In the genomic region with DNA sequence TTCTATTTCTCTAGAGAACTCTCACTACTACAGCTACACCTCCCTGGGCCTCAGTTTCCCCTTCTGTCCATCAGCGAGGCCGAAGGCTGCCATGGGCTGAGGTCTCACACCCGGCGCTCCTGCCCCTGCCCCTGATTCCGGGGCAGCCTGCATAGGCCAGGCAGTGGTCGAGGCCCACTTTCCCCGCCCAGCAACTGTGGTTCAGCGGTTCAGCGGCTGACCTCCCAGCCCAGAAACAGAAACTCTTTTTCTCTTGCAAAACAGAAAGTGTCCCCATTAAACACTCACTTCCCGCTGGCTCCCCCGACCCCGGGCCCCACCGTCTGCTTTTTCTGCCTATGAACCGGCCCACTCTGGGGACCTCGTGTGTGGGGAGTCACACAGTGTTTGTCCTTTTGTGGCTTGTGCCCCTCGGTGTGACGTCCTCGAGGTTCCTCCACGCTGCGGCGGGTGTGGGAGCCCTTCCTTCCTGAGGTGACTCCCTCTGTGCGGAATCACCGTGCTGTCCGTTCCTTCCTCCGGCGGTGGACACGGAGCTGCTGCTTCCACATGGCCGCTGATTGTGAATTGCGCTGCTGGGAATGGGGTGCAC, we compare ENCODE assay signal across 1 cellular context.
A peak's percentile ranks its signal among the peaks of the same experiment; 100 is the strongest.
TF ChIP-seq lines count a peak whose summit lies in the region.

No MANE protein-coding gene starts in this region.

TF ChIP-seq in GM12878, 131 proteins besides CTCF, POLR2A, EP300 and RAD21 (continued from another document and continues in another):
- TF ChIP-seq GATAD2B (conservative IDR thresholded peaks at IDR 0.05; ENCODE audit: low read depth) (peak; percentile 77; the same call in 1 of the 2 replicates), CEBPB (IDR thresholded peaks at IDR 0.05; ENCODE audit: borderline replicate concordance in 1 of 2, low read depth in 2 of 2, low read length in 2 of 2) (no peak), CBX5 (IDR thresholded peaks at IDR 0.05; ENCODE audit: low read depth) (no peak), CREB1 (IDR thresholded peaks at IDR 0.05; ENCODE audit: low read depth) (peak; percentile 21; the same call in 1 of the 2 replicates), POLR2AphosphoS2 (IDR thresholded peaks at IDR 0.05; ENCODE audit: low read depth, low read length) (no peak), CHD1 (IDR thresholded peaks at IDR 0.05; ENCODE audit: low read depth, low read length) (no peak), MYB (IDR thresholded peaks at IDR 0.05; ENCODE audit: borderline replicate concordance, low read depth, low read length) (no peak), KAT2A (conservative IDR thresholded peaks at IDR 0.05; ENCODE audit: control insufficient read depth, low read depth, low read length) (no peak), NFIC (IDR thresholded peaks at IDR 0.05; ENCODE audit: low read depth, low read length) (no peak), BMI1 (IDR thresholded peaks at IDR 0.05; ENCODE audit: borderline replicate concordance) (no peak), HDGF (IDR thresholded peaks at IDR 0.05) (no peak), EZH2 (IDR thresholded peaks at IDR 0.05; ENCODE audit: borderline replicate concordance, control insufficient read depth, low read depth, low read length) (no peak), SMARCA5 (IDR thresholded peaks at IDR 0.05) (peak; percentile 39; the same call in 1 of the 2 replicates), RB1 (IDR thresholded peaks at IDR 0.05; ENCODE audit: borderline replicate concordance) (no peak; the same call in 1 of the 2 replicates)
- TF ChIP-seq, protein P1, sequence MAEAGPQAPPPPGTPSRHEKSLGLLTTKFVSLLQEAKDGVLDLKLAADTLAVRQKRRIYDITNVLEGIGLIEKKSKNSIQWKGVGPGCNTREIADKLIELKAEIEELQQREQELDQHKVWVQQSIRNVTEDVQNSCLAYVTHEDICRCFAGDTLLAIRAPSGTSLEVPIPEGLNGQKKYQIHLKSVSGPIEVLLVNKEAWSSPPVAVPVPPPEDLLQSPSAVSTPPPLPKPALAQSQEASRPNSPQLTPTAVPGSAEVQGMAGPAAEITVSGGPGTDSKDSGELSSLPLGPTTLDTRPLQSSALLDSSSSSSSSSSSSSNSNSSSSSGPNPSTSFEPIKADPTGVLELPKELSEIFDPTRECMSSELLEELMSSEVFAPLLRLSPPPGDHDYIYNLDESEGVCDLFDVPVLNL (IDR thresholded peaks at IDR 0.05; ENCODE audit: low read depth, low read length), result no peak
- TF ChIP-seq, protein P2, sequence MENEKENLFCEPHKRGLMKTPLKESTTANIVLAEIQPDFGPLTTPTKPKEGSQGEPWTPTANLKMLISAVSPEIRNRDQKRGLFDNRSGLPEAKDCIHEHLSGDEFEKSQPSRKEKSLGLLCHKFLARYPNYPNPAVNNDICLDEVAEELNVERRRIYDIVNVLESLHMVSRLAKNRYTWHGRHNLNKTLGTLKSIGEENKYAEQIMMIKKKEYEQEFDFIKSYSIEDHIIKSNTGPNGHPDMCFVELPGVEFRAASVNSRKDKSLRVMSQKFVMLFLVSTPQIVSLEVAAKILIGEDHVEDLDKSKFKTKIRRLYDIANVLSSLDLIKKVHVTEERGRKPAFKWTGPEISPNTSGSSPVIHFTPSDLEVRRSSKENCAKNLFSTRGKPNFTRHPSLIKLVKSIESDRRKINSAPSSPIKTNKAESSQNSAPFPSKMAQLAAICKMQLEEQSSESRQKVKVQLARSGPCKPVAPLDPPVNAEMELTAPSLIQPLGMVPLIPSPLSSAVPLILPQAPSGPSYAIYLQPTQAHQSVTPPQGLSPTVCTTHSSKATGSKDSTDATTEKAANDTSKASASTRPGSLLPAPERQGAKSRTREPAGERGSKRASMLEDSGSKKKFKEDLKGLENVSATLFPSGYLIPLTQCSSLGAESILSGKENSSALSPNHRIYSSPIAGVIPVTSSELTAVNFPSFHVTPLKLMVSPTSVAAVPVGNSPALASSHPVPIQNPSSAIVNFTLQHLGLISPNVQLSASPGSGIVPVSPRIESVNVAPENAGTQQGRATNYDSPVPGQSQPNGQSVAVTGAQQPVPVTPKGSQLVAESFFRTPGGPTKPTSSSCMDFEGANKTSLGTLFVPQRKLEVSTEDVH (IDR thresholded peaks at IDR 0.05; ENCODE audit: low read depth, partially characterized antibody), result no peak
- TF ChIP-seq, protein P3, sequence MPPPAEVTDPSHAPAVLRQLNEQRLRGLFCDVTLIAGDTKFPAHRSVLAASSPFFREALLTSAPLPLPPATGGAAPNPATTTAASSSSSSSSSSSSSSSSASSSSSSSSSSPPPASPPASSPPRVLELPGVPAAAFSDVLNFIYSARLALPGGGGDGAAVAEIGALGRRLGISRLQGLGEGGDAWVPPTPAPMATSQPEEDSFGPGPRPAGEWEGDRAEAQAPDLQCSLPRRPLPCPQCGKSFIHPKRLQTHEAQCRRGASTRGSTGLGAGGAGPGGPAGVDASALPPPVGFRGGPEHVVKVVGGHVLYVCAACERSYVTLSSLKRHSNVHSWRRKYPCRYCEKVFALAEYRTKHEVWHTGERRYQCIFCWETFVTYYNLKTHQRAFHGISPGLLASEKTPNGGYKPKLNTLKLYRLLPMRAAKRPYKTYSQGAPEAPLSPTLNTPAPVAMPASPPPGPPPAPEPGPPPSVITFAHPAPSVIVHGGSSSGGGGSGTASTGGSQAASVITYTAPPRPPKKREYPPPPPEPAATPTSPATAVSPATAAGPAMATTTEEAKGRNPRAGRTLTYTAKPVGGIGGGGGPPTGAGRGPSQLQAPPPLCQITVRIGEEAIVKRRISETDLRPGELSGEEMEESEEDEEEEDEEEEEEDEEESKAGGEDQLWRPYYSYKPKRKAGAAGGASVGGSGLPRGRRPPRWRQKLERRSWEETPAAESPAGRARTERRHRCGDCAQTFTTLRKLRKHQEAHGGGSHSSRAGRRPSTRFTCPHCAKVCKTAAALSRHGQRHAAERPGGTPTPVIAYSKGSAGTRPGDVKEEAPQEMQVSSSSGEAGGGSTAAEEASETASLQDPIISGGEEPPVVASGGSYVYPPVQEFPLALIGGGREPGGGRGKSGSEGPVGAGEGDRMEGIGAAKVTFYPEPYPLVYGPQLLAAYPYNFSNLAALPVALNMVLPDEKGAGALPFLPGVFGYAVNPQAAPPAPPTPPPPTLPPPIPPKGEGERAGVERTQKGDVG (CRISPR knock-in tag; IDR thresholded peaks at IDR 0.05), result no peak
- TF ChIP-seq, protein P4, sequence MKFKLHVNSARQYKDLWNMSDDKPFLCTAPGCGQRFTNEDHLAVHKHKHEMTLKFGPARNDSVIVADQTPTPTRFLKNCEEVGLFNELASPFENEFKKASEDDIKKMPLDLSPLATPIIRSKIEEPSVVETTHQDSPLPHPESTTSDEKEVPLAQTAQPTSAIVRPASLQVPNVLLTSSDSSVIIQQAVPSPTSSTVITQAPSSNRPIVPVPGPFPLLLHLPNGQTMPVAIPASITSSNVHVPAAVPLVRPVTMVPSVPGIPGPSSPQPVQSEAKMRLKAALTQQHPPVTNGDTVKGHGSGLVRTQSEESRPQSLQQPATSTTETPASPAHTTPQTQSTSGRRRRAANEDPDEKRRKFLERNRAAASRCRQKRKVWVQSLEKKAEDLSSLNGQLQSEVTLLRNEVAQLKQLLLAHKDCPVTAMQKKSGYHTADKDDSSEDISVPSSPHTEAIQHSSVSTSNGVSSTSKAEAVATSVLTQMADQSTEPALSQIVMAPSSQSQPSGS (IDR thresholded peaks at IDR 0.05; ENCODE audit: low read length), result no peak
- TF ChIP-seq, protein P5, sequence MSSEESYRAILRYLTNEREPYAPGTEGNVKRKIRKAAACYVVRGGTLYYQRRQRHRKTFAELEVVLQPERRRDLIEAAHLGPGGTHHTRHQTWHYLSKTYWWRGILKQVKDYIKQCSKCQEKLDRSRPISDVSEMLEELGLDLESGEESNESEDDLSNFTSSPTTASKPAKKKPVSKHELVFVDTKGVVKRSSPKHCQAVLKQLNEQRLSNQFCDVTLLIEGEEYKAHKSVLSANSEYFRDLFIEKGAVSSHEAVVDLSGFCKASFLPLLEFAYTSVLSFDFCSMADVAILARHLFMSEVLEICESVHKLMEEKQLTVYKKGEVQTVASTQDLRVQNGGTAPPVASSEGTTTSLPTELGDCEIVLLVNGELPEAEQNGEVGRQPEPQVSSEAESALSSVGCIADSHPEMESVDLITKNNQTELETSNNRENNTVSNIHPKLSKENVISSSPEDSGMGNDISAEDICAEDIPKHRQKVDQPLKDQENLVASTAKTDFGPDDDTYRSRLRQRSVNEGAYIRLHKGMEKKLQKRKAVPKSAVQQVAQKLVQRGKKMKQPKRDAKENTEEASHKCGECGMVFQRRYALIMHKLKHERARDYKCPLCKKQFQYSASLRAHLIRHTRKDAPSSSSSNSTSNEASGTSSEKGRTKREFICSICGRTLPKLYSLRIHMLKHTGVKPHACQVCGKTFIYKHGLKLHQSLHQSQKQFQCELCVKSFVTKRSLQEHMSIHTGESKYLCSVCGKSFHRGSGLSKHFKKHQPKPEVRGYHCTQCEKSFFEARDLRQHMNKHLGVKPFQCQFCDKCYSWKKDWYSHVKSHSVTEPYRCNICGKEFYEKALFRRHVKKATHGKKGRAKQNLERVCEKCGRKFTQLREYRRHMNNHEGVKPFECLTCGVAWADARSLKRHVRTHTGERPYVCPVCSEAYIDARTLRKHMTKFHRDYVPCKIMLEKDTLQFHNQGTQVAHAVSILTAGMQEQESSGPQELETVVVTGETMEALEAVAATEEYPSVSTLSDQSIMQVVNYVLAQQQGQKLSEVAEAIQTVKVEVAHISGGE (CRISPR knock-in tag; IDR thresholded peaks at IDR 0.05), result no peak
- TF ChIP-seq, protein P6, sequence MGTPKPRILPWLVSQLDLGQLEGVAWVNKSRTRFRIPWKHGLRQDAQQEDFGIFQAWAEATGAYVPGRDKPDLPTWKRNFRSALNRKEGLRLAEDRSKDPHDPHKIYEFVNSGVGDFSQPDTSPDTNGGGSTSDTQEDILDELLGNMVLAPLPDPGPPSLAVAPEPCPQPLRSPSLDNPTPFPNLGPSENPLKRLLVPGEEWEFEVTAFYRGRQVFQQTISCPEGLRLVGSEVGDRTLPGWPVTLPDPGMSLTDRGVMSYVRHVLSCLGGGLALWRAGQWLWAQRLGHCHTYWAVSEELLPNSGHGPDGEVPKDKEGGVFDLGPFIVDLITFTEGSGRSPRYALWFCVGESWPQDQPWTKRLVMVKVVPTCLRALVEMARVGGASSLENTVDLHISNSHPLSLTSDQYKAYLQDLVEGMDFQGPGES (IDR thresholded peaks at IDR 0.05), result no peak
- TF ChIP-seq, protein P7, sequence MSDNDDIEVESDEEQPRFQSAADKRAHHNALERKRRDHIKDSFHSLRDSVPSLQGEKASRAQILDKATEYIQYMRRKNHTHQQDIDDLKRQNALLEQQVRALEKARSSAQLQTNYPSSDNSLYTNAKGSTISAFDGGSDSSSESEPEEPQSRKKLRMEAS (IDR thresholded peaks at IDR 0.05; ENCODE audit: low read depth, low read length), result no peak
- TF ChIP-seq, protein P8, sequence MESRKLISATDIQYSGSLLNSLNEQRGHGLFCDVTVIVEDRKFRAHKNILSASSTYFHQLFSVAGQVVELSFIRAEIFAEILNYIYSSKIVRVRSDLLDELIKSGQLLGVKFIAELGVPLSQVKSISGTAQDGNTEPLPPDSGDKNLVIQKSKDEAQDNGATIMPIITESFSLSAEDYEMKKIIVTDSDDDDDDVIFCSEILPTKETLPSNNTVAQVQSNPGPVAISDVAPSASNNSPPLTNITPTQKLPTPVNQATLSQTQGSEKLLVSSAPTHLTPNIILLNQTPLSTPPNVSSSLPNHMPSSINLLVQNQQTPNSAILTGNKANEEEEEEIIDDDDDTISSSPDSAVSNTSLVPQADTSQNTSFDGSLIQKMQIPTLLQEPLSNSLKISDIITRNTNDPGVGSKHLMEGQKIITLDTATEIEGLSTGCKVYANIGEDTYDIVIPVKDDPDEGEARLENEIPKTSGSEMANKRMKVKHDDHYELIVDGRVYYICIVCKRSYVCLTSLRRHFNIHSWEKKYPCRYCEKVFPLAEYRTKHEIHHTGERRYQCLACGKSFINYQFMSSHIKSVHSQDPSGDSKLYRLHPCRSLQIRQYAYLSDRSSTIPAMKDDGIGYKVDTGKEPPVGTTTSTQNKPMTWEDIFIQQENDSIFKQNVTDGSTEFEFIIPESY (IDR thresholded peaks at IDR 0.05), result no peak
- TF ChIP-seq, protein P9, sequence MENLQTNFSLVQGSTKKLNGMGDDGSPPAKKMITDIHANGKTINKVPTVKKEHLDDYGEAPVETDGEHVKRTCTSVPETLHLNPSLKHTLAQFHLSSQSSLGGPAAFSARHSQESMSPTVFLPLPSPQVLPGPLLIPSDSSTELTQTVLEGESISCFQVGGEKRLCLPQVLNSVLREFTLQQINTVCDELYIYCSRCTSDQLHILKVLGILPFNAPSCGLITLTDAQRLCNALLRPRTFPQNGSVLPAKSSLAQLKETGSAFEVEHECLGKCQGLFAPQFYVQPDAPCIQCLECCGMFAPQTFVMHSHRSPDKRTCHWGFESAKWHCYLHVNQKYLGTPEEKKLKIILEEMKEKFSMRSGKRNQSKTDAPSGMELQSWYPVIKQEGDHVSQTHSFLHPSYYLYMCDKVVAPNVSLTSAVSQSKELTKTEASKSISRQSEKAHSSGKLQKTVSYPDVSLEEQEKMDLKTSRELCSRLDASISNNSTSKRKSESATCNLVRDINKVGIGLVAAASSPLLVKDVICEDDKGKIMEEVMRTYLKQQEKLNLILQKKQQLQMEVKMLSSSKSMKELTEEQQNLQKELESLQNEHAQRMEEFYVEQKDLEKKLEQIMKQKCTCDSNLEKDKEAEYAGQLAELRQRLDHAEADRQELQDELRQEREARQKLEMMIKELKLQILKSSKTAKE (IDR thresholded peaks at IDR 0.05; ENCODE audit: low read depth, poor library complexity, severe bottlenecking), result no peak
- TF ChIP-seq, protein P10, sequence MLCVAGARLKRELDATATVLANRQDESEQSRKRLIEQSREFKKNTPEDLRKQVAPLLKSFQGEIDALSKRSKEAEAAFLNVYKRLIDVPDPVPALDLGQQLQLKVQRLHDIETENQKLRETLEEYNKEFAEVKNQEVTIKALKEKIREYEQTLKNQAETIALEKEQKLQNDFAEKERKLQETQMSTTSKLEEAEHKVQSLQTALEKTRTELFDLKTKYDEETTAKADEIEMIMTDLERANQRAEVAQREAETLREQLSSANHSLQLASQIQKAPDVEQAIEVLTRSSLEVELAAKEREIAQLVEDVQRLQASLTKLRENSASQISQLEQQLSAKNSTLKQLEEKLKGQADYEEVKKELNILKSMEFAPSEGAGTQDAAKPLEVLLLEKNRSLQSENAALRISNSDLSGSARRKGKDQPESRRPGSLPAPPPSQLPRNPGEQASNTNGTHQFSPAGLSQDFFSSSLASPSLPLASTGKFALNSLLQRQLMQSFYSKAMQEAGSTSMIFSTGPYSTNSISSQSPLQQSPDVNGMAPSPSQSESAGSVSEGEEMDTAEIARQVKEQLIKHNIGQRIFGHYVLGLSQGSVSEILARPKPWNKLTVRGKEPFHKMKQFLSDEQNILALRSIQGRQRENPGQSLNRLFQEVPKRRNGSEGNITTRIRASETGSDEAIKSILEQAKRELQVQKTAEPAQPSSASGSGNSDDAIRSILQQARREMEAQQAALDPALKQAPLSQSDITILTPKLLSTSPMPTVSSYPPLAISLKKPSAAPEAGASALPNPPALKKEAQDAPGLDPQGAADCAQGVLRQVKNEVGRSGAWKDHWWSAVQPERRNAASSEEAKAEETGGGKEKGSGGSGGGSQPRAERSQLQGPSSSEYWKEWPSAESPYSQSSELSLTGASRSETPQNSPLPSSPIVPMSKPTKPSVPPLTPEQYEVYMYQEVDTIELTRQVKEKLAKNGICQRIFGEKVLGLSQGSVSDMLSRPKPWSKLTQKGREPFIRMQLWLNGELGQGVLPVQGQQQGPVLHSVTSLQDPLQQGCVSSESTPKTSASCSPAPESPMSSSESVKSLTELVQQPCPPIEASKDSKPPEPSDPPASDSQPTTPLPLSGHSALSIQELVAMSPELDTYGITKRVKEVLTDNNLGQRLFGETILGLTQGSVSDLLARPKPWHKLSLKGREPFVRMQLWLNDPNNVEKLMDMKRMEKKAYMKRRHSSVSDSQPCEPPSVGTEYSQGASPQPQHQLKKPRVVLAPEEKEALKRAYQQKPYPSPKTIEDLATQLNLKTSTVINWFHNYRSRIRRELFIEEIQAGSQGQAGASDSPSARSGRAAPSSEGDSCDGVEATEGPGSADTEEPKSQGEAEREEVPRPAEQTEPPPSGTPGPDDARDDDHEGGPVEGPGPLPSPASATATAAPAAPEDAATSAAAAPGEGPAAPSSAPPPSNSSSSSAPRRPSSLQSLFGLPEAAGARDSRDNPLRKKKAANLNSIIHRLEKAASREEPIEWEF (IDR thresholded peaks at IDR 0.05; ENCODE audit: insufficient replicate concordance, low read depth, low read length), result no peak
